ENCODE assay signal across 7 cellular contexts in genomic region chr11:67630943-67631331, GRCh38. TPM values are rescaled to one million over a fixed set of nuclear protein-coding genes. Genes with fewer than 3 reads are reported as not detected.
A peak's percentile ranks its signal among the peaks of the same experiment; 100 is the strongest.
DNase-seq lines count a peak whose midpoint lies in the region; ATAC-seq and TF ChIP-seq lines count a peak whose summit lies in the region.
"Had no signal": no experiment of that assay in that cellular context is flagged by ENCODE, and none has a peak within 500 bp of the region (broad histone marks: within the 10 kb centered on the region; RNA-seq: fewer than 3 reads in every experiment).

No MANE protein-coding gene starts in this region.

- H4K20me1 ChIP-seq in GM23338 (replicated peaks; ENCODE audit: insufficient read depth) = no peaks in the 10 kb centered on the region

- H3K4me3 ChIP-seq in GM23338 = peak overlapping the region; percentile 83

- H3K36me3 Mint-ChIP-seq in GM23338 (ENCODE audit: low read depth) (peaks cover 10% of the 10 kb centered on the region), brain (peaks cover 15% of the 10 kb centered on the region), nephron progenitor cell (ENCODE audit: low read depth) (peaks cover 16% of the 10 kb centered on the region)

- H3K9me2 ChIP-seq in GM23338 (ENCODE audit: insufficient read depth) = no peaks in the 10 kb centered on the region

- H3K27me3 Mint-ChIP-seq in GM23338 (ENCODE audit: insufficient read depth, low read depth, poor library complexity) = peaks cover 30% of the 10 kb centered on the region
- peaks cover 9% of the 10 kb centered on the region for H3K27me3 Mint-ChIP-seq in brain
- H3K27me3 Mint-ChIP-seq in nephron progenitor cell (ENCODE audit: low read depth, poor library complexity) = no peaks in the 10 kb centered on the region

- peaks cover 10% of the 10 kb centered on the region; the same call in 1 of the 2 replicates for H3K4me1 ChIP-seq in GM23338 (ENCODE audit: insufficient read depth)

- peak overlapping the region; percentile 87 for H3K4me2 ChIP-seq in GM23338

- H3K9me3 Mint-ChIP-seq in GM23338 = no peaks in the 10 kb centered on the region; the same call in 1 of the 3 replicates
- peaks cover 0 to 2% (median 0%) of the 10 kb centered on the region in 5 experiments for H3K9me3 Mint-ChIP-seq in brain
- H3K9me3 Mint-ChIP-seq in nephron progenitor cell = peaks cover 9% of the 10 kb centered on the region

- H3K36me3 ChIP-seq in GM23338 (ENCODE audit: insufficient read depth) = no peaks in the 10 kb centered on the region

- DNase-seq in GM23338 (ENCODE audit: low spot score) = no peak
- no peak for DNase-seq in nephron progenitor cell
- DNase-seq in NCI-H1092 treated with DMSO at 0.1 percent for 48 hours (lab: John Stamatoyannopoulos, UW) = no peak
- no peak for DNase-seq in cerebellum (ENCODE audit: low spot score)

- H3K4me1 Mint-ChIP-seq in GM23338 (peaks cover 20% of the 10 kb centered on the region; the same call in 2 of the 3 replicates), brain (peaks cover 15% of the 10 kb centered on the region), nephron progenitor cell (peaks cover 35% of the 10 kb centered on the region)

- peak overlapping the region; percentile 83 for H2AFZ ChIP-seq in GM23338

- no peaks in the 10 kb centered on the region for H3K27me3 ChIP-seq in GM23338 (ENCODE audit: insufficient read depth)

- H3K79me2 ChIP-seq in GM23338 (replicated peaks; ENCODE audit: insufficient read depth) = no peaks in the 10 kb centered on the region

- H3K27ac ChIP-seq in GM23338 (ENCODE audit: low read depth) = no peak overlapping the region

- H3K27ac Mint-ChIP-seq in GM23338 (peak overlapping the region; percentile 86), brain (peak overlapping the region; percentile 79 to 91 (median 89)), nephron progenitor cell (peak overlapping the region; percentile 90)

- TF ChIP-seq CTCF in GM23338 (conservative IDR thresholded peaks at IDR 0.05; ENCODE audit: low read depth in 2 of 2) (no peak), brain (conservative IDR thresholded peaks at IDR 0.05) (peak; percentile 15 to 59), nephron progenitor cell (IDR thresholded peaks at IDR 0.05) (no peak)

- peaks cover 5% of the 10 kb centered on the region; the same call in 1 of the 2 replicates for H3F3A ChIP-seq in GM23338 (replicated peaks; ENCODE audit: low read depth)

- peak overlapping the region; percentile 78 for H3K4me3 Mint-ChIP-seq in GM23338
- peak overlapping the region; percentile 87 to 95 (median 91) for H3K4me3 Mint-ChIP-seq in brain
- H3K4me3 Mint-ChIP-seq in nephron progenitor cell = peak overlapping the region; percentile 90

- ATAC-seq in GM23338 (no peak), GM21381 (IDR thresholded peaks at IDR 0.05; ENCODE audit: unreplicated experiment) (no peak)

TF ChIP-seq in GM23338, 12 proteins besides CTCF, POLR2A, EP300 and RAD21 (continues in another document):
- TF ChIP-seq ZNF114 (CRISPR knock-in tag; IDR thresholded peaks at IDR 0.05) (no peak), ETS1 (IDR thresholded peaks at IDR 0.05) (no peak), ZNF331 (CRISPR knock-in tag; IDR thresholded peaks at IDR 0.05; ENCODE audit: low read depth) (no peak), CREB1 (CRISPR knock-in tag; IDR thresholded peaks at IDR 0.05; ENCODE audit: low read depth) (no peak), JUNB (IDR thresholded peaks at IDR 0.05; ENCODE audit: unreplicated experiment) (no peak), NANOG (IDR thresholded peaks at IDR 0.05; ENCODE audit: borderline replicate concordance) (no peak), EZH2 (IDR thresholded peaks at IDR 0.05; ENCODE audit: low read depth, unreplicated experiment) (no peak), REST (IDR thresholded peaks at IDR 0.05; ENCODE audit: unreplicated experiment) (no peak)

RNA-seq across cellular contexts. Expression of gene NUDT8, which starts 1.2 kb away (rescaled TPM):
- total RNA-seq in GM23338 (2014; rRNA removed; shearing (Covaris generic)) = 5.0 and 6.6 TPM in 2 replicates
- polyA plus RNA-seq in GM23338 (2016; fragmentation: Nextera tagmentation; extraction: Ambion mirVana) (15.1 and 16.4 TPM in 2 replicates), brain (ENCODE audit: insufficient read depth, low read depth, low replicate concordance) (5.2 TPM)
- 2.4 TPM for total RNA-seq in cerebellum

RNA-seq across cellular contexts. Expression of gene TBX10, which starts 8.6 kb away (rescaled TPM):
- 0.10 TPM in 1 of 2 replicates, not detected in the other for total RNA-seq in GM23338 (2014; rRNA removed; shearing (Covaris generic))
- polyA plus RNA-seq in GM23338 (2016; fragmentation: Nextera tagmentation; extraction: Ambion mirVana) (not detected in 2 replicates), brain (ENCODE audit: insufficient read depth, low read depth, low replicate concordance) (not detected)
- total RNA-seq in cerebellum = not detected
- total RNA-seq: H4 had no signal

RNA-seq across cellular contexts. Expression of gene ACY3, which starts 19.6 kb away (rescaled TPM):
- 0.31 and 0.87 TPM in 2 replicates for total RNA-seq in GM23338 (2014; rRNA removed; shearing (Covaris generic))
- polyA plus RNA-seq in GM23338 (2016; fragmentation: Nextera tagmentation; extraction: Ambion mirVana) (not detected in 2 replicates), brain (ENCODE audit: insufficient read depth, low read depth, low replicate concordance) (3.0 TPM)
- 0.27 TPM for total RNA-seq in cerebellum

RNA-seq across cellular contexts. Expression of gene NDUFV1, which starts 24.2 kb away (rescaled TPM):
- total RNA-seq in GM23338 (2014; rRNA removed; shearing (Covaris generic)) = 202 and 241 TPM in 2 replicates
- polyA plus RNA-seq in GM23338 (2016; fragmentation: Nextera tagmentation; extraction: Ambion mirVana) = 98.6 and 104 TPM in 2 replicates
- 237 TPM for polyA plus RNA-seq in brain (ENCODE audit: insufficient read depth, low read depth, low replicate concordance)
- 106 TPM for total RNA-seq in cerebellum

RNA-seq across cellular contexts. Expression of gene ALDH3B2, which starts 43.5 kb away (rescaled TPM):
- total RNA-seq in GM23338 (2014; rRNA removed; shearing (Covaris generic)) = not detected in 2 replicates
- not detected in 2 replicates for polyA plus RNA-seq in GM23338 (2016; fragmentation: Nextera tagmentation; extraction: Ambion mirVana)
- not detected for polyA plus RNA-seq in brain (ENCODE audit: insufficient read depth, low read depth, low replicate concordance)
- not detected for total RNA-seq in cerebellum
- total RNA-seq: H4 had no signal

Comparison
In these comparisons a context has a peak if more than half of its experiments do, and no peak if none do; other contexts are left out.
1. CTCF ChIP-seq: peak in brain (2 of 2); none in GM23338 (0 of 2) and nephron progenitor cell (single experiment).
2. Peak in every context shown above with its lines, with median percentiles within 50 percentile points of each other: H3K27ac Mint-ChIP-seq and H3K4me3 Mint-ChIP-seq.